In the genomic region with DNA sequence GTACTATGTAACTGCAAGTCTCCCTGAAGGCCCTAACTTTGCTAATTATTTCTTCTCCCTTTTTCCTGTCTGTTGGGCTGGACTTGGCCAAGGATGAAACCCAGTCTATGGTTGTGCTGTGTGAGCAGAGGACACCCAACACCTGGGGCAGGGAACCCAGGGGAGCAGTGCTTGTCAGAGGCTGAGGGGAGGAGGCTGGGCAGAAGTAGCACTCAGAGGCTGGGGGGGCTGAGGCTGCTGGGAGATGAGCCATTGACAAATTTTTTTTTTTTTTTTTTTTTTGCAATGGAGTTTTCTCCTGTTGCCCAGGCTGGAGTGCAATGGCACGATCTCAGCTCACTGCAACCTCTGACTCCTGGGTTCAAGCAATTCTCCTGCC, we compare ENCODE assay signal across 18 cellular contexts. TPM values are rescaled to one million over a fixed set of nuclear protein-coding genes. Genes with fewer than 3 reads are reported as not detected.
DNase-seq lines count a peak whose midpoint lies in the region; ATAC-seq and TF ChIP-seq lines count a peak whose summit lies in the region.
"Had no signal": no experiment of that assay in that cellular context is flagged by ENCODE, and none has a peak within 500 bp of the region (broad histone marks: within the 10 kb centered on the region; RNA-seq: fewer than 3 reads in every experiment).

No MANE protein-coding gene starts in this region.

- DNase-seq in Ammon's horn (ENCODE audit: low spot score), result peak; percentile 7
- no peak for DNase-seq in NCI-H2081 treated with DMSO at 0.1 percent for 48 hours (lab: John Stamatoyannopoulos, UW)
- no peak for DNase-seq in activated CD4-positive, alpha-beta T cell treated with anti-CD3 and anti-CD28 coated beads for 4 hours
- no peak for DNase-seq in dedifferentiated amniotic fluid mesenchymal stem cell (ENCODE audit: extremely low spot score)
- DNase-seq: DMS153; mesendoderm; NCI-H446 treated with DMSO at 0.1 percent for 48 hours; nucleus accumbens; stimulated activated CD4-positive, alpha-beta T cell treated with anti-CD3 and anti-CD28 coated beads, Interleukin-2, amount 100 ng/mL, for 48 hours had no signal

- H3K9me3 Mint-ChIP-seq in dendritic cell treated with granulocyte-macrophage colony-stimulating factor and Interleukin-4, amounts not matched to agents 40 ng/mL and 50 ng/mL, for 4 days, result no peaks in the 10 kb centered on the region

- peak overlapping the region; percentile 94 for H3K27ac Mint-ChIP-seq in dendritic cell treated with granulocyte-macrophage colony-stimulating factor and Interleukin-4, amounts not matched to agents 40 ng/mL and 50 ng/mL, for 4 days

- peak overlapping the region in 10 of 11 experiments; percentile 69 to 80 (median 76); a peak in 19 of 22 replicates for H3K9ac ChIP-seq in BLaER1 treated with 17β-estradiol and CSF1 and Interleukin-3, amounts not matched to agents 10 nM and 100 nM
- H3K9ac ChIP-seq in neural cell (ENCODE audit: low read length), result no peak overlapping the region

- peak overlapping the region; percentile 71 to 87 (median 82); a peak in 21 of 22 replicates for H3K27ac ChIP-seq in BLaER1 treated with 17β-estradiol and CSF1 and Interleukin-3, amounts not matched to agents 10 nM and 100 nM
- H3K27ac ChIP-seq in neural cell (ENCODE audit: low read length), result peak overlapping the region; percentile 95

- H3F3A ChIP-seq in neural cell (ENCODE audit: insufficient read depth, low read length, poor library complexity, severe bottlenecking), result peaks cover 5% of the 10 kb centered on the region

- H3K27me3 ChIP-seq in BLaER1 treated with 17β-estradiol and CSF1 and Interleukin-3, amounts not matched to agents 10 nM and 100 nM, result no peaks in the 10 kb centered on the region
- H3K27me3 ChIP-seq in neural cell (ENCODE audit: insufficient read depth, low read depth, low read length), result no peaks in the 10 kb centered on the region
- H3K27me3 ChIP-seq: gastroesophageal sphincter, sigmoid colon, tibial nerve had no signal

- TF ChIP-seq EP300 in neural cell (conservative IDR thresholded peaks at IDR 0.05; ENCODE audit: poor library complexity, severe bottlenecking), result no peak

- intact Hi-C loops in dendritic cell treated with granulocyte-macrophage colony-stimulating factor and Interleukin-4, amounts not matched to agents 40 ng/mL and 50 ng/mL, for 4 days (cut with micrococcal nuclease), result no loop called here

- H3K36me3 Mint-ChIP-seq in dendritic cell treated with granulocyte-macrophage colony-stimulating factor and Interleukin-4, amounts not matched to agents 40 ng/mL and 50 ng/mL, for 4 days (ENCODE audit: low read depth), result no peaks in the 10 kb centered on the region

- no peak for ATAC-seq in HG03175 (IDR thresholded peaks at IDR 0.05; ENCODE audit: unreplicated experiment)
- ATAC-seq: activated CD4-positive, CD25-positive, alpha-beta regulatory T cell treated with anti-CD3 and anti-CD28 coated beads, Interleukin-2, amount 50 U/mL, for 24 hours; gastroesophageal sphincter had no signal

- no peaks in the 10 kb centered on the region for H3K36me3 ChIP-seq in BLaER1 treated with 17β-estradiol and CSF1 and Interleukin-3, amounts not matched to agents 10 nM and 100 nM
- H3K36me3 ChIP-seq in neural cell (ENCODE audit: insufficient read depth, low read length), result no peaks in the 10 kb centered on the region
- H3K36me3 ChIP-seq: gastroesophageal sphincter, HAP-1, sigmoid colon, tibial nerve had no signal

- peaks cover 2% of the 10 kb centered on the region for H3K27me3 Mint-ChIP-seq in dendritic cell treated with granulocyte-macrophage colony-stimulating factor and Interleukin-4, amounts not matched to agents 40 ng/mL and 50 ng/mL, for 4 days

- H3K79me2 ChIP-seq in neural cell (replicated peaks; ENCODE audit: insufficient read depth, low read length), result no peaks in the 10 kb centered on the region

- no peak for TF ChIP-seq CTCF in neural cell (IDR thresholded peaks at IDR 0.05; ENCODE audit: poor library complexity, severe bottlenecking)

- peaks cover 91 to 99% (median 98%) of the 10 kb centered on the region in 10 experiments for H3K4me1 ChIP-seq in BLaER1 treated with 17β-estradiol and CSF1 and Interleukin-3, amounts not matched to agents 10 nM and 100 nM

- no peak for TF ChIP-seq RAD21 in neural cell (conservative IDR thresholded peaks at IDR 0.05)

- H3K4me2 ChIP-seq in BLaER1 treated with 17β-estradiol and CSF1 and Interleukin-3, amounts not matched to agents 10 nM and 100 nM, result peak overlapping the region; percentile 90 to 99 (median 97)
- H3K4me2 ChIP-seq in neural cell (ENCODE audit: low read length), result no peak overlapping the region

- H3K9me2 ChIP-seq in neural cell (ENCODE audit: insufficient read depth, low read length), result no peaks in the 10 kb centered on the region

- peaks cover 0 to 6% (median 0%) of the 10 kb centered on the region in 11 experiments; a peak in 1 of 22 replicates for H4K20me1 ChIP-seq in BLaER1 treated with 17β-estradiol and CSF1 and Interleukin-3, amounts not matched to agents 10 nM and 100 nM
- no peaks in the 10 kb centered on the region for H4K20me1 ChIP-seq in neural cell (ENCODE audit: insufficient read depth)

- H3K4me1 Mint-ChIP-seq in dendritic cell treated with granulocyte-macrophage colony-stimulating factor and Interleukin-4, amounts not matched to agents 40 ng/mL and 50 ng/mL, for 4 days (ENCODE audit: low read depth), result peaks cover 73% of the 10 kb centered on the region

- H3K4me3 ChIP-seq in BLaER1 treated with 17β-estradiol and CSF1 and Interleukin-3, amounts not matched to agents 10 nM and 100 nM, result 0 out of 20 replicates have a peak overlapping the region, but pooled peaks of 1 of the 10 experiments have one; percentile 12
- no peak overlapping the region for H3K4me3 ChIP-seq in neural cell (ENCODE audit: low read length)
- H3K4me3 ChIP-seq: gastroesophageal sphincter, HAP-1, tibial nerve had no signal

- no peaks in the 10 kb centered on the region for H3K9me3 ChIP-seq in BLaER1 treated with 17β-estradiol and CSF1 and Interleukin-3, amounts not matched to agents 10 nM and 100 nM (replicated peaks in 1 of 11)
- H3K9me3 ChIP-seq in neural cell (ENCODE audit: low read length), result no peaks in the 10 kb centered on the region
- H3K9me3 ChIP-seq: gastroesophageal sphincter, HAP-1, sigmoid colon, tibial nerve had no signal

- H3K4me3 Mint-ChIP-seq in dendritic cell treated with granulocyte-macrophage colony-stimulating factor and Interleukin-4, amounts not matched to agents 40 ng/mL and 50 ng/mL, for 4 days, result no peak overlapping the region

- no peak overlapping the region for H2AFZ ChIP-seq in neural cell (ENCODE audit: low read depth, low read length)

TF ChIP-seq in neural cell, 6 proteins besides CTCF, POLR2A, EP300 and RAD21:
- TF ChIP-seq POLR2AphosphoS5 (IDR thresholded peaks at IDR 0.05) (no peak), SMC3 (conservative IDR thresholded peaks at IDR 0.05; ENCODE audit: poor library complexity) (no peak), TAF1 (IDR thresholded peaks at IDR 0.05; ENCODE audit: low read depth) (no peak), EZH2 (IDR thresholded peaks at IDR 0.05; ENCODE audit: borderline replicate concordance, insufficient read depth, low read length, poor library complexity, severe bottlenecking) (no peak), MXI1 (conservative IDR thresholded peaks at IDR 0.05; ENCODE audit: poor library complexity, severe bottlenecking) (no peak)
- TF ChIP-seq, protein P1, sequence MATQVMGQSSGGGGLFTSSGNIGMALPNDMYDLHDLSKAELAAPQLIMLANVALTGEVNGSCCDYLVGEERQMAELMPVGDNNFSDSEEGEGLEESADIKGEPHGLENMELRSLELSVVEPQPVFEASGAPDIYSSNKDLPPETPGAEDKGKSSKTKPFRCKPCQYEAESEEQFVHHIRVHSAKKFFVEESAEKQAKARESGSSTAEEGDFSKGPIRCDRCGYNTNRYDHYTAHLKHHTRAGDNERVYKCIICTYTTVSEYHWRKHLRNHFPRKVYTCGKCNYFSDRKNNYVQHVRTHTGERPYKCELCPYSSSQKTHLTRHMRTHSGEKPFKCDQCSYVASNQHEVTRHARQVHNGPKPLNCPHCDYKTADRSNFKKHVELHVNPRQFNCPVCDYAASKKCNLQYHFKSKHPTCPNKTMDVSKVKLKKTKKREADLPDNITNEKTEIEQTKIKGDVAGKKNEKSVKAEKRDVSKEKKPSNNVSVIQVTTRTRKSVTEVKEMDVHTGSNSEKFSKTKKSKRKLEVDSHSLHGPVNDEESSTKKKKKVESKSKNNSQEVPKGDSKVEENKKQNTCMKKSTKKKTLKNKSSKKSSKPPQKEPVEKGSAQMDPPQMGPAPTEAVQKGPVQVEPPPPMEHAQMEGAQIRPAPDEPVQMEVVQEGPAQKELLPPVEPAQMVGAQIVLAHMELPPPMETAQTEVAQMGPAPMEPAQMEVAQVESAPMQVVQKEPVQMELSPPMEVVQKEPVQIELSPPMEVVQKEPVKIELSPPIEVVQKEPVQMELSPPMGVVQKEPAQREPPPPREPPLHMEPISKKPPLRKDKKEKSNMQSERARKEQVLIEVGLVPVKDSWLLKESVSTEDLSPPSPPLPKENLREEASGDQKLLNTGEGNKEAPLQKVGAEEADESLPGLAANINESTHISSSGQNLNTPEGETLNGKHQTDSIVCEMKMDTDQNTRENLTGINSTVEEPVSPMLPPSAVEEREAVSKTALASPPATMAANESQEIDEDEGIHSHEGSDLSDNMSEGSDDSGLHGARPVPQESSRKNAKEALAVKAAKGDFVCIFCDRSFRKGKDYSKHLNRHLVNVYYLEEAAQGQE (IDR thresholded peaks at IDR 0.05; ENCODE audit: borderline replicate concordance), result no peak

RNA-seq across cellular contexts. Expression of a gene that starts 28.5 kb away (rescaled TPM):
- 47.5 and 59.2 TPM in 2 replicates for polyA plus RNA-seq in neural cell
- polyA minus RNA-seq in neural cell, result 63.4 and 77.9 TPM in 2 replicates

RNA-seq across cellular contexts. Expression of a gene that starts 41.4 kb away (rescaled TPM):
- 51.9 and 56.0 TPM in 2 replicates for polyA plus RNA-seq in neural cell
- polyA minus RNA-seq in neural cell, result 37.6 and 41.4 TPM in 2 replicates

RNA-seq across cellular contexts. Expression of a gene that starts 41.6 kb away (rescaled TPM):
- polyA plus RNA-seq in neural cell, result 14.9 and 16.0 TPM in 2 replicates
- 11.0 and 12.3 TPM in 2 replicates for polyA minus RNA-seq in neural cell
